Comparison of ENCODE assay signal across 34 cellular contexts in the genomic region with DNA sequence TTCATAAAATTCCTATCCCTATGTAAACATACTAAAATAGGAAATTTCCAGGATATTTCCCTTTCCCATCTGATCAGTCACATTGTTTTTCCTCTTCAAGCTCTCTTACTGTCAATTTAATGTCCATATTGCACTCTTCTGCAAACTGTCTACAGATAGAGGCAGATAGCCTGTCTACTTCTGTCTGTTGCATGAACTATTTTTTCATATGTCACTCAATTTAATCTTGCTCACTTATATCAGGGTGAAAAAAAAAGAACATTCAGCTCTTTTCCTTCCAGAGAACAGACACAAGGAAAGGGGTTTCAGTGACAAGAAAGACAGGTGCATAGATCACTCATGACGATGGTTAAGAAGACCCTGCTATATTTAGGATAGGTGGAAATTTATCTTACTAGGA.
"Had no signal": no experiment of that assay in that cellular context is flagged by ENCODE, and none has a peak within 500 bp of the region (broad histone marks: within the 10 kb centered on the region; RNA-seq: fewer than 3 reads in every experiment).

No MANE protein-coding gene starts in this region.

- H3K9me3 ChIP-seq: MG63 had no signal

- H3K9ac ChIP-seq: KMS-11 had no signal

- DNase-seq: Karpas-422, Kasumi-1, MG63, MM.1S, MV-4-11, NCI-H1048, NCI-H1092, NCI-H1092 treated with DMSO at 0.1 percent for 48 hours, NCI-H1105, NCI-H1105 treated with DMSO at 0.1 percent for 48 hours, NCI-H1417, NCI-H1417 treated with DMSO at 0.1 percent for 48 hours, NCI-H1436, NCI-H1436 treated with DMSO at 0.1 percent for 48 hours, NCI-H146, NCI-H1694, NCI-H1694 treated with DMSO at 0.1 percent for 48 hours, NCI-H187, NCI-H187 treated with DMSO at 0.1 percent for 48 hours, NCI-H1930, NCI-H2029, NCI-H2029 treated with DMSO at 0.1 percent for 48 hours, NCI-H2081, NCI-H2081 treated with DMSO at 0.1 percent for 48 hours, NCI-H2107, NCI-H2171, NCI-H2171 treated with DMSO at 0.1 percent for 48 hours, NCI-H2227 treated with DMSO at 0.1 percent for 48 hours, NCI-H226, NCI-H345, NCI-H446, NCI-H446 treated with DMSO at 0.1 percent for 48 hours, NCI-H510A had no signal

- H3K4me3 ChIP-seq: MG63 had no signal

- H3K27me3 ChIP-seq: MG63 had no signal

- H3K36me3 ChIP-seq: MG63 had no signal

- H3K4me2 ChIP-seq: KMS-11 had no signal

- H3K27ac ChIP-seq: KMS-11 had no signal
